8 cellular contexts compared by ENCODE assay signal in genomic region chr4:81493895-81494490, GRCh38. TPM values are rescaled to one million over a fixed set of nuclear protein-coding genes. Genes with fewer than 3 reads are reported as not detected.
DNase-seq lines count a peak whose midpoint lies in the region; ATAC-seq and TF ChIP-seq lines count a peak whose summit lies in the region.

No MANE protein-coding gene starts in this region.

- peak overlapping the region; percentile 49 to 68 (median 60) for H3K4me3 Mint-ChIP-seq in T-cell
- H3K4me3 Mint-ChIP-seq in endothelial cell (ENCODE audit: unreplicated experiment), result no peak overlapping the region

- H3K4me1 ChIP-seq in muscle layer of duodenum (ENCODE audit: control insufficient read depth in 1 of 2, insufficient read depth in 2 of 2, low read length in 2 of 2), result peaks cover 0 to 4% of the 10 kb centered on the region in 2 donors

- H3K36me3 Mint-ChIP-seq in T-cell (peaks cover 7% of the 10 kb centered on the region), endothelial cell (ENCODE audit: low read depth, unreplicated experiment) (no peaks in the 10 kb centered on the region)

- peaks cover 0 to 2% of the 10 kb centered on the region in 2 donors for H3K9me3 ChIP-seq in muscle layer of duodenum (ENCODE audit: control insufficient read depth in 1 of 2, low read length in 2 of 2)

- peak overlapping the region; percentile 40 to 50 for H3K4me3 ChIP-seq in muscle layer of duodenum (ENCODE audit: low read depth in 1 of 2, low read length in 2 of 2)

- peaks cover 3 to 12% (median 3%) of the 10 kb centered on the region in 3 donors for H3K9me3 Mint-ChIP-seq in T-cell
- no peaks in the 10 kb centered on the region for H3K9me3 Mint-ChIP-seq in endothelial cell (ENCODE audit: unreplicated experiment)

- peak overlapping the region; percentile 71 for H3K27ac ChIP-seq in muscle layer of duodenum (ENCODE audit: low read length)

- H3K36me3 ChIP-seq in muscle layer of duodenum (ENCODE audit: control insufficient read depth in 1 of 2, insufficient read depth in 2 of 2, low read length in 2 of 2), result no peaks in the 10 kb centered on the region

- H3K27ac Mint-ChIP-seq in T-cell (peak overlapping the region; percentile 86 to 88), endothelial cell (ENCODE audit: unreplicated experiment) (no peak overlapping the region)

- H3K27me3 Mint-ChIP-seq in T-cell, result no peaks in the 10 kb centered on the region
- peaks cover 2% of the 10 kb centered on the region for H3K27me3 Mint-ChIP-seq in endothelial cell (ENCODE audit: unreplicated experiment)

- H3K4me1 Mint-ChIP-seq in T-cell (peaks cover 47 to 53% (median 50%) of the 10 kb centered on the region in 3 donors), endothelial cell (ENCODE audit: unreplicated experiment) (no peaks in the 10 kb centered on the region)

- no peak for TF ChIP-seq CTCF in endothelial cell (IDR thresholded peaks at IDR 0.05; ENCODE audit: unreplicated experiment)

- CTCF ChIA-PET in T-cell (lab: Charles Lee), result interaction anchor here in 1 of 2 donors (0.6 to 1.0 kb wide), 2 partner anchors 27 to 791 kb away, joined by 4 read pairs; no protein-coding TSS in a partner anchor

- POLR2A ChIA-PET in T-cell (lab: Charles Lee), result interaction anchor here (0.5 to 1.5 kb wide), 4 partner anchors 22 to 38 kb away, joined by 3 to 4 read pairs (median 4); partner anchors contain the start of gene RASGEF1B (in 1 of the 2)

- H3K27me3 ChIP-seq in muscle layer of duodenum (ENCODE audit: low read depth, low read length), result no peaks in the 10 kb centered on the region

- no peak for DNase-seq in T-cell
- DNase-seq in endothelial cell (ENCODE audit: low spot score), result no peak
- no peak for DNase-seq in NCI-H69 (lab: John Stamatoyannopoulos, UW)
- no peak for DNase-seq in HT-29 (ENCODE audit: low spot score)
- DNase-seq in inferior parietal cortex (ENCODE audit: extremely low spot score), result no peak

- ATAC-seq in GM18870 (IDR thresholded peaks at IDR 0.05; ENCODE audit: unreplicated experiment) (peak; percentile 79), HG02852 (IDR thresholded peaks at IDR 0.05; ENCODE audit: unreplicated experiment) (peak; percentile 89), T-cell (replicated peaks in 1 of 4) (peak in 3 of 4 experiments; percentile 31 to 47 (median 41))

RNA-seq across cellular contexts. Expression of gene RASGEF1B, which starts 22.3 kb away (rescaled TPM):
- total RNA-seq in T-cell (10 to 100 TPM in 2 of 5 donors, 1 to 10 TPM in 3; 7.3 to 54.0 (median 8.1) TPM), endothelial cell (ENCODE audit: unreplicated experiment) (10.7 TPM)
- total RNA-seq in HT-29 (2014; rRNA removed; shearing (Covaris generic)), result 3.5 and 6.3 TPM in 2 replicates
